Comparison of ENCODE assay signal across 21 cellular contexts in genomic region chr20:53205046-53205445, GRCh38.
DNase-seq lines count a peak whose midpoint lies in the region; ATAC-seq and TF ChIP-seq lines count a peak whose summit lies in the region.
"Had no signal": no experiment of that assay in that cellular context is flagged by ENCODE, and none has a peak within 500 bp of the region (broad histone marks: within the 10 kb centered on the region; RNA-seq: fewer than 3 reads in every experiment).

No MANE protein-coding gene starts in this region.

- WGBS in thyroid gland, 2 donors: 55 to 57% methylated on average over 5 of the region's 5 CpGs
- WGBS in suprapubic skin: 78% methylated on average over 5 of the region's 5 CpGs

- no peak for TF ChIP-seq POLR2A in thyroid gland (IDR thresholded peaks at IDR 0.05)
- TF ChIP-seq POLR2A in suprapubic skin (IDR thresholded peaks at IDR 0.05): no peak

- H3K4me3 ChIP-seq in retinal pigment epithelial cell (ENCODE audit: low read length) (no peak overlapping the region), thyroid gland (replicated peaks in 1 of 3) (no peak overlapping the region), suprapubic skin (no peak overlapping the region)
- H3K4me3 ChIP-seq: A549; BLaER1 treated with 17β-estradiol and CSF1 and Interleukin-3, amounts not matched to agents 10 nM and 100 nM; GM23248 had no signal

- no peak overlapping the region for H3K27ac ChIP-seq in thyroid gland
- no peak overlapping the region for H3K27ac ChIP-seq in suprapubic skin
- H3K27ac ChIP-seq: A549; BLaER1 treated with 17β-estradiol and CSF1 and Interleukin-3, amounts not matched to agents 10 nM and 100 nM; GM23248 had no signal

- no peaks in the 10 kb centered on the region for H3K4me1 ChIP-seq in thyroid gland
- peaks cover 7% of the 10 kb centered on the region for H3K4me1 ChIP-seq in suprapubic skin
- H3K4me1 ChIP-seq: A549; BLaER1 treated with 17β-estradiol and CSF1 and Interleukin-3, amounts not matched to agents 10 nM and 100 nM had no signal

- no peak for TF ChIP-seq CTCF in retinal pigment epithelial cell (conservative IDR thresholded peaks at IDR 0.05; ENCODE audit: low read depth, low read length)
- TF ChIP-seq CTCF in thyroid gland (IDR thresholded peaks at IDR 0.05): no peak
- TF ChIP-seq CTCF in suprapubic skin (IDR thresholded peaks at IDR 0.05): no peak

- no peak for TF ChIP-seq EP300 in suprapubic skin (IDR thresholded peaks at IDR 0.05)

- peak; percentile 19 for DNase-seq in NCI-H446 treated with DMSO at 0.1 percent for 48 hours (lab: John Stamatoyannopoulos, UW)
- peak; percentile 32 for DNase-seq in astrocyte of the hippocampus (ENCODE audit: low read depth, low spot score)
- DNase-seq in retinal pigment epithelial cell (ENCODE audit: low read depth): peak; percentile 86
- peak; percentile 7 to 10 for DNase-seq in thyroid gland
- DNase-seq in left lobe of liver (ENCODE audit: low spot score): no peak
- DNase-seq in LoVo (ENCODE audit: low spot score): no peak
- DNase-seq in suprapubic skin (ENCODE audit: low spot score in 2 of 2): no peak
- DNase-seq: 8988T; ACHN; AML-193; BE2C; CD4-positive, alpha-beta T cell; CD8-positive, alpha-beta memory T cell; DMS 273 treated with DMSO at 0.1 percent for 48 hours; DMS79 treated with DMSO at 0.1 percent for 48 hours; GF-D8; GM23248; H7; HCEC 1CT had no signal

- H3K27me3 ChIP-seq in thyroid gland (no peaks in the 10 kb centered on the region), suprapubic skin (no peaks in the 10 kb centered on the region)
- H3K27me3 ChIP-seq: BE2C; BLaER1 treated with 17β-estradiol and CSF1 and Interleukin-3, amounts not matched to agents 10 nM and 100 nM had no signal

- H3K9me3 ChIP-seq in thyroid gland (no peaks in the 10 kb centered on the region), suprapubic skin (no peaks in the 10 kb centered on the region)
- H3K9me3 ChIP-seq: A549; BE2C; BLaER1 treated with 17β-estradiol and CSF1 and Interleukin-3, amounts not matched to agents 10 nM and 100 nM had no signal

- H3K36me3 ChIP-seq in thyroid gland: no peaks in the 10 kb centered on the region
- no peaks in the 10 kb centered on the region for H3K36me3 ChIP-seq in suprapubic skin
- H3K36me3 ChIP-seq: BE2C; BLaER1 treated with 17β-estradiol and CSF1 and Interleukin-3, amounts not matched to agents 10 nM and 100 nM had no signal

- intact Hi-C loops in thyroid gland (cut with DNase I): no loop called here

- ATAC-seq in left lobe of liver: no peak
- ATAC-seq: A549 had no signal

Comparison
In these comparisons a context has a peak if more than half of its experiments do, and no peak if none do; other contexts are left out.
1. DNase-seq: peak in NCI-H446 treated with DMSO at 0.1 percent for 48 hours (single experiment), astrocyte of the hippocampus (single experiment), retinal pigment epithelial cell (single experiment) and thyroid gland (2 of 2); none in left lobe of liver (single experiment), LoVo (single experiment) and suprapubic skin (0 of 2).